8 cellular contexts compared by ENCODE assay signal in the genomic region with DNA sequence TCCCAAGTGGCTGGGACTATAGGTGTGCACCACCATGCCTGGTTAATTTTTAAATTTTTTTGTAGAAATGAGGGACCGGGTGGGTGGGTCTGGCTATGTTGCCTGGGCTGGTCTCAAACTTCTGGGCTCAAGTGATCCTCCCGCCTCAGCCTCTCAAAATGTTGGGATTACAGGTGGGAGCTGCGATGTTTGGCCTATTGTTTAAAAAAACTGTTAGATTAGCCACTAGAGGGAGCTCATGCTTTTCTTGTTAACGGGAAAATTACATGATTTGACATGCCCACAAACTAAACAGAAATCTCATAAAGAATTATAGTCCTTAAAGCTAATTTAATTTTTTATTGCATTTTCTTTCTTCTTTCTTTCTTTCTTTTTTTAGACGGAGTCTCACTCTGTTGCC. TPM values are rescaled to one million over a fixed set of nuclear protein-coding genes. Genes with fewer than 3 reads are reported as not detected.
DNase-seq lines count a peak whose midpoint lies in the region; ATAC-seq, FAIRE-seq and TF ChIP-seq lines count a peak whose summit lies in the region.

No MANE protein-coding gene starts in this region.

- no peaks in the 10 kb centered on the region for H3K9me3 Mint-ChIP-seq in neural crest cell

- no peak overlapping the region for H3K4me3 Mint-ChIP-seq in neural crest cell

- H3K27ac Mint-ChIP-seq in neural crest cell (ENCODE audit: unreplicated experiment): no peak overlapping the region

- H3K27me3 Mint-ChIP-seq in neural crest cell (ENCODE audit: low read depth): peaks cover 24% of the 10 kb centered on the region

- H3K36me3 Mint-ChIP-seq in neural crest cell (ENCODE audit: low read depth): no peaks in the 10 kb centered on the region

- ATAC-seq in HG02798 (IDR thresholded peaks at IDR 0.05; ENCODE audit: poor library complexity, unreplicated experiment): no peak

- H3K4me3 ChIP-seq in LNCaP clone FGC (ENCODE audit: low read depth, low read length): no peak overlapping the region
- no peak overlapping the region for H3K4me3 ChIP-seq in epithelial cell of esophagus (ENCODE audit: low read length)

- FAIRE-seq in RCC 7860 (lab: Jason Lieb, UNC): peak; percentile 64

- H3K4me1 Mint-ChIP-seq in neural crest cell: peaks cover 5% of the 10 kb centered on the region

- TF ChIP-seq CTCF in LNCaP clone FGC (IDR thresholded peaks at IDR 0.05; ENCODE audit: control insufficient read depth, extremely low read depth, insufficient read depth) (peak; percentile 55), epithelial cell of esophagus (IDR thresholded peaks at IDR 0.05; ENCODE audit: insufficient read depth, low read depth, low read length, missing control alignments) (peak; percentile 47), neural crest cell (conservative IDR thresholded peaks at IDR 0.05) (peak; percentile 84)

- peak; percentile 53 for DNase-seq in NOMO-1 treated with DMSO at 0.1 percent for 48 hours (lab: John Stamatoyannopoulos, UW; ENCODE audit: unreplicated experiment)
- no peak for DNase-seq in NOMO-1 treated with dmso at 0.1 percent for 144 hours (lab: John Stamatoyannopoulos, UW; ENCODE audit: unreplicated experiment)
- DNase-seq in LNCaP clone FGC (ENCODE audit: low read depth): no peak
- peak; percentile 29 for DNase-seq in RCC 7860 (ENCODE audit: low spot score)
- DNase-seq in epithelial cell of esophagus (ENCODE audit: low read depth): peak; percentile 70
- DNase-seq in neural crest cell (ENCODE audit: low read depth, low spot score): no peak
- DNase-seq in stimulated activated CD4-positive, alpha-beta T cell treated with anti-CD3 and anti-CD28 coated beads, Interleukin-4, amount 100 ng/mL, for 4 hours: no peak

RNA-seq across cellular contexts. Expression of a gene that starts 5.0 kb away (rescaled TPM):
- total RNA-seq in neural crest cell: 52.1 and 55.8 TPM in 2 replicates

RNA-seq across cellular contexts. Expression of a gene that starts 11.6 kb away (rescaled TPM):
- not detected in 2 replicates for total RNA-seq in neural crest cell

RNA-seq across cellular contexts. Expression of a gene that starts 27.6 kb away (rescaled TPM):
- not detected in 2 replicates for total RNA-seq in neural crest cell

RNA-seq across cellular contexts. Expression of a gene that starts 40.1 kb away (rescaled TPM):
- total RNA-seq in neural crest cell: not detected in 2 replicates

RNA-seq across cellular contexts. Expression of a gene that starts 54.9 kb away (rescaled TPM):
- total RNA-seq in neural crest cell: 3.3 and 3.5 TPM in 2 replicates

Comparison
In these comparisons a context has a peak if more than half of its experiments do, and no peak if none do; other contexts are left out.
1. DNase-seq: peak in NOMO-1 treated with DMSO at 0.1 percent for 48 hours (single experiment), RCC 7860 (single experiment) and epithelial cell of esophagus (single experiment); none in NOMO-1 treated with dmso at 0.1 percent for 144 hours (single experiment), LNCaP clone FGC (single experiment), neural crest cell (single experiment) and stimulated activated CD4-positive, alpha-beta T cell treated with anti-CD3 and anti-CD28 coated beads, Interleukin-4, amount 100 ng/mL, for 4 hours (0 of 2).
2. Peak in every context shown above with its lines, with median percentiles within 50 percentile points of each other: CTCF ChIP-seq.